8 cellular contexts compared by ENCODE assay signal in genomic region chr3:122415104-122415744, GRCh38. TPM values are rescaled to one million over a fixed set of nuclear protein-coding genes. Genes with fewer than 3 reads are reported as not detected.
DNase-seq lines count a peak whose midpoint lies in the region; ATAC-seq, FAIRE-seq and TF ChIP-seq lines count a peak whose summit lies in the region.

No MANE protein-coding gene starts in this region.

- H3K4me3 ChIP-seq in OCI-LY7 (ENCODE audit: low read depth, low read length, poor library complexity, severe bottlenecking) (peak overlapping the region; percentile 85), astrocyte of the spinal cord (ENCODE audit: low read depth, low read length) (peak overlapping the region; percentile 95)

- intact Hi-C loops in OCI-LY7 (cut with micrococcal nuclease; ENCODE audit: unreplicated experiment), result loop anchor here (5.0 to 10.0 kb wide), 3 partner anchors 97 to 868 kb away; partner anchors contain the start of genes HSPBAP1, KPNA1, POLQ and SLC49A4

- peak overlapping the region; percentile 62; the same call in 1 of the 2 replicates for H2AFZ ChIP-seq in OCI-LY7 (ENCODE audit: low read length)

- peak overlapping the region; percentile 87 for H3K27ac ChIP-seq in OCI-LY7 (ENCODE audit: low read depth, low read length, poor library complexity, severe bottlenecking)

- H4K20me1 ChIP-seq in OCI-LY7 (ENCODE audit: insufficient read depth, low read length), result no peaks in the 10 kb centered on the region

- no peak for FAIRE-seq in GM12892 (lab: Jason Lieb, UNC)

- in situ Hi-C loops in astrocyte of the spinal cord (cut with HindIII; ENCODE audit: low sequenced_read_pairs), result no loop called here

- H3K4me1 ChIP-seq in OCI-LY7 (ENCODE audit: insufficient read depth, low read length, poor library complexity, severe bottlenecking), result peaks cover 38% of the 10 kb centered on the region

- H3K9me2 ChIP-seq in OCI-LY7 (ENCODE audit: insufficient read depth, low read length), result no peaks in the 10 kb centered on the region

- TF ChIP-seq POLR2A in GM12892 (IDR thresholded peaks at IDR 0.05; ENCODE audit: low read depth, low read length), result no peak

- H3K4me2 ChIP-seq in OCI-LY7 (ENCODE audit: low read length), result peak overlapping the region; percentile 98

- peaks cover 35% of the 10 kb centered on the region for H3K79me2 ChIP-seq in OCI-LY7 (ENCODE audit: insufficient read depth, low read depth, low read length)

- BruUV-seq in OCI-LY7 (replicated peaks; lab: Mats Ljungman, UMichigan), result TSS peak; percentile 83

- ATAC-seq in HG02588 (IDR thresholded peaks at IDR 0.05; ENCODE audit: unreplicated experiment) (peak; percentile 45), HG02840 (IDR thresholded peaks at IDR 0.05; ENCODE audit: low FRiP score, unreplicated experiment) (no peak)

- TF ChIP-seq CTCF in OCI-LY7 (conservative IDR thresholded peaks at IDR 0.05; ENCODE audit: low read length), result no peak
- no peak for TF ChIP-seq CTCF in astrocyte of the spinal cord (IDR thresholded peaks at IDR 0.05; ENCODE audit: low read depth, low read length)

- H3K36me3 ChIP-seq in OCI-LY7 (ENCODE audit: insufficient read depth, low read length), result peaks cover 30% of the 10 kb centered on the region

- POLR2A ChIA-PET in OCI-LY7 (lab: Charles Lee), result interaction anchor here (1.4 to 3.5 kb wide), 6 partner anchors 8 to 378 kb away, joined by 4 to 44 read pairs (median 6); partner anchors contain the start of genes FAM162A, HSPBAP1 and MIX23

- DNase-seq in GM12892 (ENCODE audit: insufficient read length) (peak; percentile 35), OCI-LY7 (ENCODE audit: low spot score) (peak; percentile 77), astrocyte of the spinal cord (ENCODE audit: low read depth, low spot score) (peak; percentile 52), iPS-NIHi7 (ENCODE audit: extremely low spot score) (peak; percentile 76), amniotic stem cell (lab: John Stamatoyannopoulos, UW) (no peak)
- DNase-seq in stimulated activated CD4-positive, alpha-beta T cell treated with anti-CD3 and anti-CD28 coated beads, Interleukin-15, amount 100 ng/mL, for 24 hours, result peak; percentile 55

- H3K9me3 ChIP-seq in OCI-LY7 (ENCODE audit: low read length), result no peaks in the 10 kb centered on the region

- CTCF ChIA-PET in OCI-LY7 (lab: Charles Lee; ENCODE audit: unreplicated experiment), result no interaction called here

RNA-seq across cellular contexts. Expression of gene WDR5B, which starts 0.6 kb away (rescaled TPM):
- 3.2 TPM for polyA plus RNA-seq in GM12892 (2012; ENCODE audit: missing spikeins)
- 6.9 and 8.3 TPM in 2 replicates for total RNA-seq in OCI-LY7 (2014; rRNA removed; shearing (Covaris generic))
- total RNA-seq in OCI-LY7 (2022), result 6.3 and 7.3 TPM in 2 replicates

RNA-seq across cellular contexts. Expression of gene FAM162A, which starts 31.2 kb away (rescaled TPM):
- polyA plus RNA-seq in GM12892 (2012; ENCODE audit: missing spikeins), result 202 TPM
- total RNA-seq in OCI-LY7 (2014; rRNA removed; shearing (Covaris generic)), result 27.9 and 43.2 TPM in 2 replicates
- total RNA-seq in OCI-LY7 (2022), result 36.0 and 61.1 TPM in 2 replicates

RNA-seq across cellular contexts. Expression of gene MIX23, which starts 32.2 kb away (rescaled TPM):
- polyA plus RNA-seq in GM12892 (2012; ENCODE audit: missing spikeins), result 75.8 TPM
- 44.7 and 55.3 TPM in 2 replicates for total RNA-seq in OCI-LY7 (2014; rRNA removed; shearing (Covaris generic))
- 59.2 and 71.3 TPM in 2 replicates for total RNA-seq in OCI-LY7 (2022)
